ENCODE assay signal across 16 cellular contexts in genomic region chr2:43155842-43156511, GRCh38.
A peak's percentile ranks its signal among the peaks of the same experiment; 100 is the strongest.
DNase-seq lines count a peak whose midpoint lies in the region; ATAC-seq and TF ChIP-seq lines count a peak whose summit lies in the region.
"Had no signal": no experiment of that assay in that cellular context is flagged by ENCODE, and none has a peak within 500 bp of the region (broad histone marks: within the 10 kb centered on the region; RNA-seq: fewer than 3 reads in every experiment).

No MANE protein-coding gene starts in this region.

- H3K27me3 ChIP-seq in mammary epithelial cell (ENCODE audit: insufficient read depth, low read length) (no peaks in the 10 kb centered on the region), breast epithelium (no peaks in the 10 kb centered on the region), smooth muscle cell (ENCODE audit: low read depth) (no peaks in the 10 kb centered on the region)
- no peaks in the 10 kb centered on the region for H3K27me3 ChIP-seq in naive thymus-derived CD4-positive, alpha-beta T cell (ENCODE audit: control insufficient read depth in 2 of 2, insufficient read depth in 2 of 2, low read length in 2 of 2)
- H3K27me3 ChIP-seq: left lung, tibial artery had no signal

- no peaks in the 10 kb centered on the region for H3F3A ChIP-seq in smooth muscle cell (ENCODE audit: low read depth)

- 91% methylated on average over 13 of the region's 15 CpGs for WGBS in mammary epithelial cell (ENCODE audit: low coverage, missing lambda C conversion rate)
- WGBS in smooth muscle cell (ENCODE audit: low lambda C conversion rate): 93% methylated on average over 15 of the region's 15 CpGs

- peak overlapping the region; percentile 33 for H3K27ac Mint-ChIP-seq in MCF 10A (ENCODE audit: low read depth, unreplicated experiment)
- peak overlapping the region; percentile 56 to 89 (median 72) for H3K27ac Mint-ChIP-seq in naive thymus-derived CD4-positive, alpha-beta T cell
- H3K27ac Mint-ChIP-seq: activated CD4-positive, alpha-beta memory T cell treated with anti-CD3 and anti-CD28 coated beads, Interleukin-2, amount 10 ng/mL, durations not matched to agents 7 days and 5 days; GM23338; progenitor cell of endocrine pancreas had no signal

- H3K4me1 ChIP-seq in mammary epithelial cell (ENCODE audit: insufficient read depth, low read length) (peaks cover 55% of the 10 kb centered on the region), breast epithelium (peaks cover 16 to 28% of the 10 kb centered on the region in 2 donors), smooth muscle cell (ENCODE audit: low read depth) (peaks cover 3% of the 10 kb centered on the region)
- H3K4me1 ChIP-seq in naive thymus-derived CD4-positive, alpha-beta T cell (ENCODE audit: control insufficient read depth in 2 of 2, insufficient read depth in 2 of 2, low read length in 2 of 2): peaks cover 35 to 57% of the 10 kb centered on the region in 2 donors

- H3K27me3 Mint-ChIP-seq in MCF 10A (ENCODE audit: insufficient read depth, unreplicated experiment): no peaks in the 10 kb centered on the region
- no peaks in the 10 kb centered on the region for H3K27me3 Mint-ChIP-seq in naive thymus-derived CD4-positive, alpha-beta T cell
- H3K27me3 Mint-ChIP-seq: activated CD4-positive, alpha-beta memory T cell treated with anti-CD3 and anti-CD28 coated beads, Interleukin-2, amount 10 ng/mL, durations not matched to agents 7 days and 5 days had no signal

- H3K36me3 ChIP-seq in mammary epithelial cell (ENCODE audit: insufficient read depth, low read length) (no peaks in the 10 kb centered on the region), breast epithelium (no peaks in the 10 kb centered on the region), smooth muscle cell (ENCODE audit: low read depth) (no peaks in the 10 kb centered on the region)
- H3K36me3 ChIP-seq in naive thymus-derived CD4-positive, alpha-beta T cell (ENCODE audit: control insufficient read depth in 2 of 3, insufficient read depth in 3 of 3, low read length in 3 of 3): no peaks in the 10 kb centered on the region
- H3K36me3 ChIP-seq: left lung, tibial artery had no signal

- DNase-seq in MCF 10A (ENCODE audit: unreplicated experiment) (no peak), mammary epithelial cell (no peak), breast epithelium (ENCODE audit: low spot score in 2 of 2) (no peak), cortex of kidney (lab: John Stamatoyannopoulos, UW) (no peak), smooth muscle cell (lab: John Stamatoyannopoulos, UW; ENCODE audit: unreplicated experiment) (no peak)
- no peak for DNase-seq in naive thymus-derived CD4-positive, alpha-beta T cell
- DNase-seq: activated CD4-positive, alpha-beta memory T cell treated with anti-CD3 and anti-CD28 coated beads, Interleukin-2, amount 10 ng/mL, durations not matched to agents 7 days and 5 days; activated T-cell treated with anti-CD3 and anti-CD28 coated beads, Interleukin-2, amount 50 U/mL, for 4 hours; NCI-H187 treated with DMSO at 0.1 percent for 48 hours; NCI-H345; tibial artery had no signal

- BruUV-seq in MCF 10A (replicated peaks; lab: Mats Ljungman, UMichigan): no TSS peak
- no TSS peak for BruUV-seq in mammary epithelial cell (replicated peaks; lab: Mats Ljungman, UMichigan)

- CTCF ChIA-PET in MCF 10A (lab: Yijun Ruan, JAX) (interaction anchor here (1.0 to 1.5 kb wide), 2 partner anchors 104 to 328 kb away, joined by 3 to 7 read pairs; no protein-coding TSS in a partner anchor), mammary epithelial cell (lab: Charles Lee; ENCODE audit: low non-redundant PET) (no interaction called here)
- CTCF ChIA-PET in naive thymus-derived CD4-positive, alpha-beta T cell (lab: Charles Lee): no interaction called here

- H3K4me2 ChIP-seq in mammary epithelial cell (ENCODE audit: insufficient read depth, low read depth, low read length): no peak overlapping the region
- no peak overlapping the region for H3K4me2 ChIP-seq in smooth muscle cell
- H3K4me2 ChIP-seq: GM23338 had no signal

- H3K9me3 ChIP-seq in mammary epithelial cell (replicated peaks; ENCODE audit: insufficient read depth, low read length) (no peaks in the 10 kb centered on the region), breast epithelium (no peaks in the 10 kb centered on the region), smooth muscle cell (replicated peaks; ENCODE audit: low read depth) (no peaks in the 10 kb centered on the region)
- no peaks in the 10 kb centered on the region for H3K9me3 ChIP-seq in naive thymus-derived CD4-positive, alpha-beta T cell (ENCODE audit: control insufficient read depth in 2 of 3, low read length in 3 of 3)
- H3K9me3 ChIP-seq: left lung, tibial artery had no signal

- no peaks in the 10 kb centered on the region for H4K20me1 ChIP-seq in mammary epithelial cell (ENCODE audit: insufficient read depth, low read length)
- H4K20me1 ChIP-seq in smooth muscle cell (ENCODE audit: low read depth): no peaks in the 10 kb centered on the region

- no peaks in the 10 kb centered on the region for H3K79me2 ChIP-seq in mammary epithelial cell (ENCODE audit: insufficient read depth, low read length)
- H3K79me2 ChIP-seq in smooth muscle cell (ENCODE audit: low read depth): no peaks in the 10 kb centered on the region

- intact Hi-C loops in MCF 10A (cut with micrococcal nuclease) (no loop called here), mammary epithelial cell (cut with micrococcal nuclease) (loop anchor here (5.0 kb wide), 1 partner anchor 54 kb away; no protein-coding TSS in a partner anchor), breast epithelium (cut with DNase I; ENCODE audit: low total_unique reads) (no loop called here)
- intact Hi-C loops in naive thymus-derived CD4-positive, alpha-beta T cell (cut with micrococcal nuclease): no loop called here

- POLR2A ChIA-PET in MCF 10A (lab: Yijun Ruan, JAX): interaction anchor here (0.7 to 1.4 kb wide), 3 partner anchors 9 to 64 kb away, joined by 4 read pairs; no protein-coding TSS in a partner anchor
- POLR2A ChIA-PET in naive thymus-derived CD4-positive, alpha-beta T cell (lab: Charles Lee): interaction anchor here (37.0 to 43.2 kb wide), 3 partner anchors 4 to 62 kb away, joined by 1274 to 1899 read pairs (median 1274); partner anchors contain the start of gene ZFP36L2

- no peak overlapping the region for H3K4me3 Mint-ChIP-seq in MCF 10A (ENCODE audit: unreplicated experiment)
- H3K4me3 Mint-ChIP-seq in naive thymus-derived CD4-positive, alpha-beta T cell: peak overlapping the region in 1 of 10 donors; percentile 36
- H3K4me3 Mint-ChIP-seq: activated CD4-positive, alpha-beta memory T cell treated with anti-CD3 and anti-CD28 coated beads, Interleukin-2, amount 10 ng/mL, durations not matched to agents 7 days and 5 days; activated T-cell treated with anti-CD3 and anti-CD28 coated beads, Interleukin-2, amount 50 U/mL, for 4 hours; GM23338 had no signal

- dilution Hi-C loops in mammary epithelial cell (cut with HindIII; ENCODE audit: low sequenced_read_pairs): no loop called here

- no peaks in the 10 kb centered on the region for H3K9me3 Mint-ChIP-seq in MCF 10A (ENCODE audit: unreplicated experiment)
- no peaks in the 10 kb centered on the region for H3K9me3 Mint-ChIP-seq in naive thymus-derived CD4-positive, alpha-beta T cell
- H3K9me3 Mint-ChIP-seq: activated CD4-positive, alpha-beta memory T cell treated with anti-CD3 and anti-CD28 coated beads, Interleukin-2, amount 10 ng/mL, durations not matched to agents 7 days and 5 days; activated T-cell treated with anti-CD3 and anti-CD28 coated beads, Interleukin-2, amount 50 U/mL, for 4 hours; GM23338 had no signal

- in situ Hi-C loops in mammary epithelial cell (cut with MboI; ENCODE audit: low sequenced_read_pairs in 2 of 2): loop anchor here in 1 of 2 donors (10.0 kb wide), 1 partner anchor 69 kb away; the partner anchor contains the start of gene ZFP36L2

- H3K9ac ChIP-seq in mammary epithelial cell (ENCODE audit: insufficient read depth, low read length): no peak overlapping the region
- H3K9ac ChIP-seq in smooth muscle cell (ENCODE audit: low read depth): no peak overlapping the region

- H3K27ac ChIP-seq in mammary epithelial cell (ENCODE audit: insufficient read depth, low read depth, low read length) (no peak overlapping the region), breast epithelium (peak overlapping the region; percentile 93 to 97), smooth muscle cell (ENCODE audit: low read depth) (no peak overlapping the region)
- H3K27ac ChIP-seq in naive thymus-derived CD4-positive, alpha-beta T cell (ENCODE audit: low read depth, low read length): no peak overlapping the region
- H3K27ac ChIP-seq: left lung had no signal

- peaks cover 65% of the 10 kb centered on the region for H3K4me1 Mint-ChIP-seq in MCF 10A (ENCODE audit: insufficient read depth, unreplicated experiment)
- peaks cover 50 to 91% (median 65%) of the 10 kb centered on the region in 7 donors for H3K4me1 Mint-ChIP-seq in naive thymus-derived CD4-positive, alpha-beta T cell

- no peak for TF ChIP-seq POLR2A in breast epithelium (IDR thresholded peaks at IDR 0.05)

- no peaks in the 10 kb centered on the region for H3K36me3 Mint-ChIP-seq in MCF 10A (ENCODE audit: insufficient read depth, unreplicated experiment)
- H3K36me3 Mint-ChIP-seq in naive thymus-derived CD4-positive, alpha-beta T cell: peaks cover 0 to 6% (median 0%) of the 10 kb centered on the region in 5 donors

- no peak for ATAC-seq in naive thymus-derived CD4-positive, alpha-beta T cell
- ATAC-seq in GM21717 (IDR thresholded peaks at IDR 0.05; ENCODE audit: unreplicated experiment) (no peak), HG03025 (IDR thresholded peaks at IDR 0.05; ENCODE audit: low FRiP score, unreplicated experiment) (no peak)
- ATAC-seq: activated T-cell treated with anti-CD3 and anti-CD28 coated beads, Interleukin-2, amount 50 U/mL, for 4 hours; GM23338; left lung had no signal

- no peak overlapping the region for H2AFZ ChIP-seq in mammary epithelial cell (ENCODE audit: low read depth, low read length)
- no peak overlapping the region for H2AFZ ChIP-seq in smooth muscle cell (ENCODE audit: low read depth)
- H2AFZ ChIP-seq: GM23338 had no signal

- TF ChIP-seq CTCF in MCF 10A (IDR thresholded peaks at IDR 0.05; ENCODE audit: unreplicated experiment): no peak
- TF ChIP-seq CTCF in mammary epithelial cell (conservative IDR thresholded peaks at IDR 0.05 in 1 of 2, IDR thresholded peaks at IDR 0.05 in 1 of 2; ENCODE audit: extremely low read depth in 1 of 2, insufficient read depth in 1 of 2, low read depth in 1 of 2, low read length in 2 of 2): no peak
- no peak for TF ChIP-seq CTCF in breast epithelium (IDR thresholded peaks at IDR 0.05)
- TF ChIP-seq CTCF in smooth muscle cell (IDR thresholded peaks at IDR 0.05; ENCODE audit: borderline replicate concordance, insufficient read depth, poor library complexity, severe bottlenecking): no peak

- H3K4me3 ChIP-seq in mammary epithelial cell (replicated peaks in 1 of 3; ENCODE audit: insufficient read depth in 1 of 3, low read depth in 2 of 3, low read length in 3 of 3) (no peak overlapping the region), breast epithelium (no peak overlapping the region), smooth muscle cell (no peak overlapping the region)
- H3K4me3 ChIP-seq in naive thymus-derived CD4-positive, alpha-beta T cell (ENCODE audit: low read length): no peak overlapping the region
- H3K4me3 ChIP-seq: GM23338, left lung, tibial artery had no signal

Comparison
In these comparisons a context has a peak if more than half of its experiments do, and no peak if none do; other contexts are left out.
1. H3K27ac ChIP-seq: peak in breast epithelium (2 of 2); none in mammary epithelial cell (single experiment), naive thymus-derived CD4-positive, alpha-beta T cell (single experiment) and smooth muscle cell (single experiment).